ENCODE assay signal across 8 cellular contexts in the genomic region with DNA sequence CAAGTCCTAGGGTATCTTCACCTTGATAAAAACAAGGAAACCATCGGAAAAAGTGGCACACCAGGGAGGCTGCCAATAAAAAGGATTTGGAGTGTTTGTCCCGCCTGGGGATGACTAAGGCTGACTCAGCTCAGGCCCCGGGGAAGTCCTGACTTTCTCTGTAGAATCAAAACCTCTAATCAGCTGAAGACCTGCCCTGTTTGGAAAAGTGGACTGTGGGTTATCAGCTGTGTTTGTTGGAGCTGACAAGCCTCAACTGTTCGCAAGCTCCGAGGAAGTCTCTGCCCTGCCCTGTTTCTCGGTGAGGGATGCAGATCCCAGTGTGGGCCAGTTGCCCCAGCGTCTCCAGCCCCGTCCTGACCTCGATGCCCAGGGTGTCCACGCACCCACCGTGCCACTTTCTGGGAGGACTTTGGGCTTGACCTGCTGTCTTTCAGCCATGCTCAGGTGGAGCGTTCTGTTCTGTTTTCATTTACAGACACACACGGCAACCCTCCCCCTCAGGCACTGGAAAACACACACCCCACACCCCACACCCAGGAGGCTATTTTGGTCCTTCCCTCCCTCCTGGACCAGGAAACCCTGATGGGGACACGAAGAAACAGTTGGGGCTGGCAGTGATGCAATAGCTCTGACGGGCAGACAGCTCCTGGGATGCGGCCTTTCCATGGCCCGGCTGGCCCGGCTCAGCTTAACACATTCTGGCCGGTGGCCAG. TPM values are rescaled to one million over a fixed set of nuclear protein-coding genes. Genes with fewer than 3 reads are reported as not detected.
DNase-seq lines count a peak whose midpoint lies in the region; ATAC-seq lines count a peak whose summit lies in the region.

No MANE protein-coding gene starts in this region.

- peaks cover 16% of the 10 kb centered on the region for H3K27me3 Mint-ChIP-seq in activated naive CD4-positive, alpha-beta T cell treated with anti-CD3 and anti-CD28 coated beads, Interleukin-2, amount 10 ng/mL, durations not matched to agents 7 days and 5 days

- H3K9me3 Mint-ChIP-seq in activated naive CD4-positive, alpha-beta T cell treated with anti-CD3 and anti-CD28 coated beads, Interleukin-2, amount 50 U/mL, for 72 hours: no peaks in the 10 kb centered on the region
- H3K9me3 Mint-ChIP-seq in activated naive CD4-positive, alpha-beta T cell treated with anti-CD3 and anti-CD28 coated beads, Interleukin-2, amount 10 ng/mL, durations not matched to agents 7 days and 5 days: no peaks in the 10 kb centered on the region

- no peaks in the 10 kb centered on the region for H3K36me3 Mint-ChIP-seq in activated naive CD4-positive, alpha-beta T cell treated with anti-CD3 and anti-CD28 coated beads, Interleukin-2, amount 50 U/mL, for 72 hours
- no peaks in the 10 kb centered on the region for H3K36me3 Mint-ChIP-seq in activated naive CD4-positive, alpha-beta T cell treated with anti-CD3 and anti-CD28 coated beads, Interleukin-2, amount 10 ng/mL, durations not matched to agents 7 days and 5 days

- no peak for DNase-seq in activated naive CD4-positive, alpha-beta T cell treated with anti-CD3 and anti-CD28 coated beads, Interleukin-2, amount 50 U/mL, for 72 hours (ENCODE audit: low spot score in 2 of 2)
- no peak for DNase-seq in activated naive CD4-positive, alpha-beta T cell treated with anti-CD3 and anti-CD28 coated beads, Interleukin-2, amount 10 ng/mL, durations not matched to agents 7 days and 5 days
- DNase-seq in SW 1271 (lab: John Stamatoyannopoulos, UW) (peak; percentile 67 to 88), foreskin melanocyte (peak; percentile 63), NCI-H1048 (lab: John Stamatoyannopoulos, UW) (no peak), activated gamma-delta T cell treated with Interleukin-2 at 50 U/mL for 16 hours (no peak)
- DNase-seq in stimulated activated CD4-positive, alpha-beta T cell treated with anti-CD3 and anti-CD28 coated beads, Interleukin-1b, Interleukin-23, amount 100 ng/mL, for 48 hours: no peak

- H3K4me3 Mint-ChIP-seq in activated naive CD4-positive, alpha-beta T cell treated with anti-CD3 and anti-CD28 coated beads, Interleukin-2, amount 10 ng/mL, durations not matched to agents 7 days and 5 days: no peak overlapping the region

- CTCF ChIA-PET in activated naive CD4-positive, alpha-beta T cell treated with anti-CD3 and anti-CD28 coated beads, Interleukin-2, amount 10 ng/mL, durations not matched to agents 7 days and 5 days (lab: Charles Lee): no interaction called here

- peak overlapping the region in 15 of 21 experiments; percentile 29 to 75 (median 63) for H3K27ac ChIP-seq in skin epidermis

- peaks cover 2% of the 10 kb centered on the region for H3K4me1 Mint-ChIP-seq in activated naive CD4-positive, alpha-beta T cell treated with anti-CD3 and anti-CD28 coated beads, Interleukin-2, amount 10 ng/mL, durations not matched to agents 7 days and 5 days

- no peak overlapping the region for H3K4me3 ChIP-seq in skin epidermis

- H3K27ac Mint-ChIP-seq in activated naive CD4-positive, alpha-beta T cell treated with anti-CD3 and anti-CD28 coated beads, Interleukin-2, amount 50 U/mL, for 72 hours: no peak overlapping the region
- no peak overlapping the region for H3K27ac Mint-ChIP-seq in activated naive CD4-positive, alpha-beta T cell treated with anti-CD3 and anti-CD28 coated beads, Interleukin-2, amount 10 ng/mL, durations not matched to agents 7 days and 5 days

- peak; percentile 41 to 63 for ATAC-seq in activated naive CD4-positive, alpha-beta T cell treated with anti-CD3 and anti-CD28 coated beads, Interleukin-2, amount 50 U/mL, for 72 hours

RNA-seq across cellular contexts. Expression of a gene that starts 27.6 kb away (rescaled TPM):
- total RNA-seq in activated naive CD4-positive, alpha-beta T cell treated with anti-CD3 and anti-CD28 coated beads, Interleukin-2, amount 50 U/mL, for 72 hours: 10 to 100 TPM; 13.8 to 39.2 TPM

RNA-seq across cellular contexts. Expression of a gene that starts 38.4 kb away (rescaled TPM):
- total RNA-seq in activated naive CD4-positive, alpha-beta T cell treated with anti-CD3 and anti-CD28 coated beads, Interleukin-2, amount 50 U/mL, for 72 hours: under 1 TPM; 0.57 to 0.62 TPM

RNA-seq across cellular contexts. Expression of a gene that starts 55.3 kb away (rescaled TPM):
- total RNA-seq in activated naive CD4-positive, alpha-beta T cell treated with anti-CD3 and anti-CD28 coated beads, Interleukin-2, amount 50 U/mL, for 72 hours: 1 to 10 TPM; 1.1 to 2.3 TPM

RNA-seq across cellular contexts. Expression of a gene that starts 59.5 kb away (rescaled TPM):
- 1 to 10 TPM; 1.7 to 2.5 TPM for total RNA-seq in activated naive CD4-positive, alpha-beta T cell treated with anti-CD3 and anti-CD28 coated beads, Interleukin-2, amount 50 U/mL, for 72 hours

Comparison
In these comparisons a context has a peak if more than half of its experiments do, and no peak if none do; other contexts are left out.
1. DNase-seq: peak in SW 1271 (2 of 2) and foreskin melanocyte (single experiment); none in activated naive CD4-positive, alpha-beta T cell treated with anti-CD3 and anti-CD28 coated beads, Interleukin-2, amount 50 U/mL, for 72 hours (0 of 2), activated naive CD4-positive, alpha-beta T cell treated with anti-CD3 and anti-CD28 coated beads, Interleukin-2, amount 10 ng/mL, durations not matched to agents 7 days and 5 days (single experiment), NCI-H1048 (single experiment), stimulated activated CD4-positive, alpha-beta T cell treated with anti-CD3 and anti-CD28 coated beads, Interleukin-1b, Interleukin-23, amount 100 ng/mL, for 48 hours (single experiment) and activated gamma-delta T cell treated with Interleukin-2 at 50 U/mL for 16 hours (single experiment).